In genomic region chr2:222943820-222944219, GRCh38 we compare ENCODE assay signal across 10 cellular contexts.
DNase-seq lines count a peak whose midpoint lies in the region; ATAC-seq and TF ChIP-seq lines count a peak whose summit lies in the region.
"Had no signal": no experiment of that assay in that cellular context is flagged by ENCODE, and none has a peak within 500 bp of the region (broad histone marks: within the 10 kb centered on the region; RNA-seq: fewer than 3 reads in every experiment).

No MANE protein-coding gene starts in this region.

- DNase-seq in iris pigment epithelial cell (ENCODE audit: low read depth) (peak; percentile 61), NOMO-1 (lab: John Stamatoyannopoulos, UW; ENCODE audit: unreplicated experiment in 2 of 2) (no peak), germinal center (ENCODE audit: low spot score) (no peak), brain microvascular endothelial cell (no peak), kidney tubule cell (ENCODE audit: low spot score) (no peak)
- DNase-seq: DMS153, NCI-H510A treated with DMSO at 0.1 percent for 48 hours had no signal

- H3K27ac ChIP-seq in brain microvascular endothelial cell = no peak overlapping the region

- H3K4me3 ChIP-seq in brain microvascular endothelial cell (ENCODE audit: low read depth, low read length) = no peak overlapping the region

- H3K36me3 ChIP-seq in brain microvascular endothelial cell (replicated peaks) = peaks cover 2% of the 10 kb centered on the region

- H3K27me3 ChIP-seq in brain microvascular endothelial cell (replicated peaks) = no peaks in the 10 kb centered on the region

- in situ Hi-C loops in brain microvascular endothelial cell (cut with HindIII; ENCODE audit: low pct_ligation_motif_present, low sequenced_read_pairs) = no loop called here

- ATAC-seq in GM18499 (IDR thresholded peaks at IDR 0.05; ENCODE audit: insufficient read depth, unreplicated experiment) (peak; percentile 53), GM21528 (IDR thresholded peaks at IDR 0.05; ENCODE audit: low FRiP score, unreplicated experiment) (peak; percentile 81), HG03439 (IDR thresholded peaks at IDR 0.05; ENCODE audit: unreplicated experiment) (peak; percentile 77)

- no peak for TF ChIP-seq CTCF in brain microvascular endothelial cell (IDR thresholded peaks at IDR 0.05; ENCODE audit: low read depth, low read length, missing control alignments)
